Comparison of ENCODE assay signal across 15 cellular contexts in the genomic region with DNA sequence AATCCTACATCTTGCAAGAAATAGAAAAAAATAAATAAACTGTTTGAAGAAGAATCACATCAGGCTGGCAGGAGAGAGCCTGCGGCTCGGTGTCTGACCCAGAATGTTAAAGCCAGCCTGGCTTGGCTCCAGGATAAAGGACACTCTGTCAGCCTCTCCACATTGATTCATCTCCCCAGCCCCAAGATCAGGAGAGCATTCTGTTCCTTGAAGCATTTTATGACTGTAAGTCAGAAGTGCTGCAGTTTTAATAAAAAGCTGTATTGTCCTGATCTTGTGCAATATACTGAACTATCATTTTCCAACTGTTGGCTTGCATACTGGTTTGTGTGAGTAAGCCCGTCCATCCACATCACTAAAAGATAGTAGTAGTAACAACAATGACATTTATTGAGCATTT.
"Had no signal": no experiment of that assay in that cellular context is flagged by ENCODE, and none has a peak within 500 bp of the region (broad histone marks: within the 10 kb centered on the region; RNA-seq: fewer than 3 reads in every experiment).

No MANE protein-coding gene starts in this region.

- DNase-seq: activated CD4-positive, alpha-beta T cell treated with anti-CD3 and anti-CD28 coated beads, Interleukin-2, amount 50 U/mL, for 1 hour; activated naive CD4-positive, alpha-beta T cell treated with anti-CD3 and anti-CD28 coated beads, Interleukin-2, amount 50 U/mL, for 16 hours; activated T-cell treated with anti-CD3 and anti-CD28 coated beads for 4 hours; cerebellar nuclear complex; dorsolateral prefrontal cortex; naive B cell; spleen; stimulated activated CD4-positive, alpha-beta T cell treated with anti-CD3 and anti-CD28 coated beads, Interleukin-1b, Interleukin-23, amount 100 ng/mL, for 48 hours; stimulated activated naive B cell treated with anti-CD40 and anti-IgM and Interleukin-4, amounts not matched to agents 10 μg/mL and 1 μg/mL and 100 μg/mL, for 72 hours; SW 1271; transverse colon had no signal

- H3K9me3 ChIP-seq: transverse colon had no signal

- H3K4me1 ChIP-seq: parathyroid adenoma, spleen had no signal

- H3K4me3 ChIP-seq: body of pancreas, dorsolateral prefrontal cortex, spleen, transverse colon had no signal

- H3K27me3 ChIP-seq: body of pancreas, dorsolateral prefrontal cortex, spleen, transverse colon had no signal

- ATAC-seq: activated T-helper 17 cell treated with anti-CD3 and anti-CD28 coated beads, Interleukin-2, amount 50 U/mL, for 72 hours; body of pancreas; esophagus mucosa; stimulated activated naive B cell treated with anti-CD40 and anti-IgM and Interleukin-4, amounts not matched to agents 10 μg/mL and 1 μg/mL and 100 μg/mL, for 72 hours had no signal

- H3K27ac ChIP-seq: body of pancreas, dorsolateral prefrontal cortex, parathyroid adenoma, spleen had no signal

- H3K36me3 ChIP-seq: spleen, transverse colon had no signal
